In the genomic region with DNA sequence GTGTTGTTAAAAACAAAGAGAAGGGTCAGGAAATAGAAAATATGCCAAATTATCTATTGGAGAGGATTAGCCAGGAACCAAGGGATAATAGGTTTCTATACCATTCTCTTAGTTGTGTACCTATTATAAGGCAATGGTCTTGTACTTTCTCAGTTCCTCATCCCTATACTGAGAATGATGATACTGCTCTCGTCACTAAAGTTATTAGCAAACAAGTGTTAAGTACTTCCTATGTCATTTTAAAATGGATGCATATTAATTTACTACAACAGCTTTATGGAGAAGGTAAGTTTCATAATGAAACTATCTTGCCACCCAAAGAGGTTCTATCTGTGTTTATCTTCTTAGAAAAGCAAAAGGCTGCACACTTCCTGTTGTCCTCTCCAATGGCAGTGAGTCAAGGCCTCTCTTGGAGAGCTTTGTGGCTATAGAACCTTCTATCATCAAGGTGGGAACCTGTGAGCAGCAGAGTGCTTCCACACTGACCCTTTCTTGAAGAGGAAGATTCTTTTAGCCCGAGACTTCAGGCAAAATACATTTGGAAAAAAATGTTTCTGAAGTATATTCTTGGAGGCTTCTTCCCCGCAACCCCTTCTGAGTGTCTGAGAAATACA, we compare ENCODE assay signal across 18 cellular contexts.
DNase-seq lines count a peak whose midpoint lies in the region; ATAC-seq, FAIRE-seq and TF ChIP-seq lines count a peak whose summit lies in the region.
"Had no signal": no experiment of that assay in that cellular context is flagged by ENCODE, and none has a peak within 500 bp of the region (broad histone marks: within the 10 kb centered on the region; RNA-seq: fewer than 3 reads in every experiment).

No MANE protein-coding gene starts in this region.

- no peak overlapping the region for H3K4me3 Mint-ChIP-seq in stimulated activated memory B cell treated with anti-CD40 and anti-IgM and Interleukin-4, amounts not matched to agents 10 μg/mL and 1 μg/mL and 100 μg/mL, for 72 hours
- H3K4me3 Mint-ChIP-seq: brain; CD8-positive, alpha-beta memory T cell; immature natural killer cell had no signal

- peak overlapping the region; percentile 86 for H2AFZ ChIP-seq in Loucy (ENCODE audit: low read length)

- ATAC-seq in HG02759 (IDR thresholded peaks at IDR 0.05; ENCODE audit: unreplicated experiment) (peak; percentile 43), HG02973 (IDR thresholded peaks at IDR 0.05; ENCODE audit: unreplicated experiment) (no peak)
- ATAC-seq in stimulated activated memory B cell treated with anti-CD40 and anti-IgM and Interleukin-4, amounts not matched to agents 10 μg/mL and 1 μg/mL and 100 μg/mL, for 72 hours = peak; percentile 62
- ATAC-seq: mucosa of descending colon had no signal

- peaks cover 3% of the 10 kb centered on the region for H3K27me3 Mint-ChIP-seq in stimulated activated memory B cell treated with anti-CD40 and anti-IgM and Interleukin-4, amounts not matched to agents 10 μg/mL and 1 μg/mL and 100 μg/mL, for 72 hours
- H3K27me3 Mint-ChIP-seq: brain; CD8-positive, alpha-beta memory T cell had no signal

- peak overlapping the region; percentile 19 for H3K4me3 ChIP-seq in Loucy (ENCODE audit: low read length, poor library complexity, severe bottlenecking)
- H3K4me3 ChIP-seq: mucosa of descending colon had no signal

- no peaks in the 10 kb centered on the region for H3K79me2 ChIP-seq in Loucy (ENCODE audit: insufficient read depth, low read length)

- H3K4me1 Mint-ChIP-seq in stimulated activated memory B cell treated with anti-CD40 and anti-IgM and Interleukin-4, amounts not matched to agents 10 μg/mL and 1 μg/mL and 100 μg/mL, for 72 hours = peaks cover 6% of the 10 kb centered on the region
- H3K4me1 Mint-ChIP-seq: CD8-positive, alpha-beta memory T cell; immature natural killer cell had no signal

- DNase-seq in DMS53 (lab: John Stamatoyannopoulos, UW) = peak; percentile 6
- no peak for DNase-seq in DMS53 treated with DMSO at 0.1 percent for 48 hours (lab: John Stamatoyannopoulos, UW; ENCODE audit: unreplicated experiment)
- DNase-seq in activated CD4-positive, alpha-beta T cell treated with anti-CD3 and anti-CD28 coated beads, Interleukin-2, amount 50 U/mL, for 1 hour = no peak
- DNase-seq in HTR-8/SVneo (ENCODE audit: insufficient read length, low spot score) = no peak
- DNase-seq: activated effector memory CD4-positive, alpha-beta T cell treated with anti-CD3 and anti-CD28 coated beads, Interleukin-2, amount 50 U/mL, for 16 hours; CD8-positive, alpha-beta memory T cell; effector CD8-positive, alpha-beta T cell; H7; immature natural killer cell; Karpas-422; mucosa of descending colon; NCI-H2029 treated with DMSO at 0.1 percent for 48 hours; Right ventricle myocardium superior had no signal

- H3K9me2 ChIP-seq in Loucy (replicated peaks; ENCODE audit: low read depth, low read length) = no peaks in the 10 kb centered on the region

- peak overlapping the region; percentile 40 for H3K4me2 ChIP-seq in Loucy (ENCODE audit: low read depth, low read length, poor library complexity, severe bottlenecking)

- no peaks in the 10 kb centered on the region for H3K27me3 ChIP-seq in Loucy (ENCODE audit: insufficient read depth, low read length, poor library complexity, severe bottlenecking)

- no peak for FAIRE-seq in HTR-8/SVneo (lab: Jason Lieb, UNC)

- no peaks in the 10 kb centered on the region for H4K20me1 ChIP-seq in Loucy (ENCODE audit: insufficient read depth, low read length, poor library complexity, severe bottlenecking)

- H3K36me3 ChIP-seq in Loucy (ENCODE audit: insufficient read depth, low read length) = no peaks in the 10 kb centered on the region

- H3K9ac ChIP-seq in Loucy (ENCODE audit: low read depth, low read length, poor library complexity, severe bottlenecking) = peak overlapping the region; percentile 20

- TF ChIP-seq CTCF in Loucy (conservative IDR thresholded peaks at IDR 0.05; ENCODE audit: low read length) = no peak

- no peak overlapping the region for H3K27ac Mint-ChIP-seq in stimulated activated memory B cell treated with anti-CD40 and anti-IgM and Interleukin-4, amounts not matched to agents 10 μg/mL and 1 μg/mL and 100 μg/mL, for 72 hours
- H3K27ac Mint-ChIP-seq: brain; CD8-positive, alpha-beta memory T cell; immature natural killer cell had no signal

- H3K9me3 ChIP-seq in Loucy (ENCODE audit: insufficient read depth, low read depth, low read length) = no peaks in the 10 kb centered on the region
- H3K9me3 ChIP-seq: mucosa of descending colon had no signal

- no peaks in the 10 kb centered on the region for H3F3A ChIP-seq in Loucy (ENCODE audit: low read depth)

- H3K9me3 Mint-ChIP-seq in stimulated activated memory B cell treated with anti-CD40 and anti-IgM and Interleukin-4, amounts not matched to agents 10 μg/mL and 1 μg/mL and 100 μg/mL, for 72 hours = no peaks in the 10 kb centered on the region
- H3K9me3 Mint-ChIP-seq: brain had no signal

- no peaks in the 10 kb centered on the region for H3K36me3 Mint-ChIP-seq in stimulated activated memory B cell treated with anti-CD40 and anti-IgM and Interleukin-4, amounts not matched to agents 10 μg/mL and 1 μg/mL and 100 μg/mL, for 72 hours
- H3K36me3 Mint-ChIP-seq: brain; CD8-positive, alpha-beta memory T cell; immature natural killer cell had no signal

- peaks cover 19% of the 10 kb centered on the region for H3K4me1 ChIP-seq in Loucy (ENCODE audit: insufficient read depth, low read length, poor library complexity, severe bottlenecking)
